In genomic region chr2:224570328-224570993, GRCh38 we compare ENCODE assay signal across 10 cellular contexts. TPM values are rescaled to one million over a fixed set of nuclear protein-coding genes. Genes with fewer than 3 reads are reported as not detected.
DNase-seq lines count a peak whose midpoint lies in the region; ATAC-seq and TF ChIP-seq lines count a peak whose summit lies in the region.
"Had no signal": no experiment of that assay in that cellular context is flagged by ENCODE, and none has a peak within 500 bp of the region (broad histone marks: within the 10 kb centered on the region; RNA-seq: fewer than 3 reads in every experiment).

No MANE protein-coding gene starts in this region.

- H3K9ac ChIP-seq in endocrine pancreas (ENCODE audit: control insufficient read depth, insufficient read depth, low read length) (no peak overlapping the region), smooth muscle cell (ENCODE audit: low read depth) (no peak overlapping the region), MM.1S (ENCODE audit: low read length) (no peak overlapping the region)

- no peaks in the 10 kb centered on the region for H3K9me2 ChIP-seq in MM.1S (replicated peaks; ENCODE audit: insufficient read depth, low read length)

- H3K27ac ChIP-seq in smooth muscle cell (ENCODE audit: low read depth), result peak overlapping the region; percentile 8
- H3K27ac ChIP-seq in MM.1S (ENCODE audit: low read length), result no peak overlapping the region
- H3K27ac ChIP-seq: vagina had no signal

- peaks cover 100% of the 10 kb centered on the region for H3K79me2 ChIP-seq in smooth muscle cell (ENCODE audit: low read depth)
- peaks cover 100% of the 10 kb centered on the region for H3K79me2 ChIP-seq in MM.1S (ENCODE audit: low read length)

- H3K36me3 ChIP-seq in endocrine pancreas (ENCODE audit: control insufficient read depth, insufficient read depth, low read length), result no peaks in the 10 kb centered on the region
- H3K36me3 ChIP-seq in smooth muscle cell (ENCODE audit: low read depth), result peaks cover 7% of the 10 kb centered on the region
- H3K36me3 ChIP-seq in MM.1S (replicated peaks; ENCODE audit: insufficient read depth, low read length), result peaks cover 7% of the 10 kb centered on the region; the same call in 1 of the 2 replicates

- peak overlapping the region; percentile 15 for H3K4me3 Mint-ChIP-seq in activated CD8-positive, alpha-beta T cell treated with anti-CD3 and anti-CD28 coated beads for 36 hours
- no peak overlapping the region for H3K4me3 Mint-ChIP-seq in activated CD8-positive, alpha-beta T cell treated with anti-CD3 and anti-CD28 coated beads, Interleukin-2, amount 10 ng/mL, durations not matched to agents 7 days and 5 days

- H2AFZ ChIP-seq in smooth muscle cell (ENCODE audit: low read depth) (no peak overlapping the region), MM.1S (ENCODE audit: low read length) (no peak overlapping the region)

- no peak overlapping the region for H3K4me2 ChIP-seq in smooth muscle cell
- no peak overlapping the region for H3K4me2 ChIP-seq in MM.1S (ENCODE audit: low read depth, low read length)

- no peak for TF ChIP-seq CTCF in activated CD8-positive, alpha-beta T cell treated with anti-CD3 and anti-CD28 coated beads for 36 hours (IDR thresholded peaks at IDR 0.05)
- TF ChIP-seq CTCF in smooth muscle cell (IDR thresholded peaks at IDR 0.05; ENCODE audit: borderline replicate concordance, insufficient read depth, poor library complexity, severe bottlenecking), result no peak
- no peak for TF ChIP-seq CTCF in MM.1S (IDR thresholded peaks at IDR 0.05; ENCODE audit: low read length)

- peaks cover 27% of the 10 kb centered on the region for H3K36me3 Mint-ChIP-seq in activated CD8-positive, alpha-beta T cell treated with anti-CD3 and anti-CD28 coated beads for 36 hours (ENCODE audit: low read depth)
- peaks cover 41% of the 10 kb centered on the region for H3K36me3 Mint-ChIP-seq in activated CD8-positive, alpha-beta T cell treated with anti-CD3 and anti-CD28 coated beads, Interleukin-2, amount 10 ng/mL, durations not matched to agents 7 days and 5 days (ENCODE audit: low read depth)

- H4K20me1 ChIP-seq in smooth muscle cell (ENCODE audit: low read depth), result peaks cover 99% of the 10 kb centered on the region
- peaks cover 55% of the 10 kb centered on the region for H4K20me1 ChIP-seq in MM.1S (ENCODE audit: insufficient read depth, low read length)

- DNase-seq in activated CD8-positive, alpha-beta T cell treated with anti-CD3 and anti-CD28 coated beads for 36 hours, result no peak
- no peak for DNase-seq in activated CD8-positive, alpha-beta T cell treated with anti-CD3 and anti-CD28 coated beads, Interleukin-2, amount 10 ng/mL, durations not matched to agents 7 days and 5 days
- DNase-seq in MV-4-11 (lab: John Stamatoyannopoulos, UW), result peak; percentile 31
- DNase-seq in smooth muscle cell (lab: John Stamatoyannopoulos, UW; ENCODE audit: unreplicated experiment), result no peak
- DNase-seq in NCI-H2029 (lab: John Stamatoyannopoulos, UW), result no peak
- DNase-seq in MM.1S, result no peak
- DNase-seq: BE2C had no signal

- H3K4me1 ChIP-seq in endocrine pancreas (ENCODE audit: control insufficient read depth, insufficient read depth, low read length) (peaks cover 37% of the 10 kb centered on the region), smooth muscle cell (ENCODE audit: low read depth) (peaks cover 37% of the 10 kb centered on the region), MM.1S (ENCODE audit: low read length) (no peaks in the 10 kb centered on the region)
- H3K4me1 ChIP-seq: BE2C had no signal

- peaks cover 3% of the 10 kb centered on the region for H3F3A ChIP-seq in smooth muscle cell (ENCODE audit: low read depth)
- H3F3A ChIP-seq in MM.1S (ENCODE audit: insufficient read depth, low read length), result no peaks in the 10 kb centered on the region

- H3K4me1 Mint-ChIP-seq in activated CD8-positive, alpha-beta T cell treated with anti-CD3 and anti-CD28 coated beads for 36 hours (ENCODE audit: low read depth), result peaks cover 79% of the 10 kb centered on the region
- H3K4me1 Mint-ChIP-seq in activated CD8-positive, alpha-beta T cell treated with anti-CD3 and anti-CD28 coated beads, Interleukin-2, amount 10 ng/mL, durations not matched to agents 7 days and 5 days (ENCODE audit: low read depth), result peaks cover 37% of the 10 kb centered on the region

- intact Hi-C loops in activated CD8-positive, alpha-beta T cell treated with anti-CD3 and anti-CD28 coated beads for 36 hours (cut with micrococcal nuclease), result no loop called here

- POLR2A ChIA-PET in activated CD8-positive, alpha-beta T cell treated with anti-CD3 and anti-CD28 coated beads for 36 hours (lab: Charles Lee), result interaction anchor here (0.6 to 1.9 kb wide), 4 partner anchors 10 to 747 kb away, joined by 3 to 8 read pairs (median 3); no protein-coding TSS in a partner anchor
- POLR2A ChIA-PET in activated CD8-positive, alpha-beta T cell treated with anti-CD3 and anti-CD28 coated beads, Interleukin-2, amount 10 ng/mL, durations not matched to agents 7 days and 5 days (lab: Charles Lee), result interaction anchor here (1.0 kb wide), 1 partner anchor 15 kb away, joined by 3 read pairs; the partner anchor contains the start of gene CUL3

- H3K9me3 ChIP-seq in endocrine pancreas (ENCODE audit: control insufficient read depth, low read length) (no peaks in the 10 kb centered on the region), smooth muscle cell (replicated peaks; ENCODE audit: low read depth) (no peaks in the 10 kb centered on the region), MM.1S (replicated peaks; ENCODE audit: insufficient read depth, low read length) (no peaks in the 10 kb centered on the region)
- H3K9me3 ChIP-seq: BE2C, vagina had no signal

- peak; percentile 30 for ATAC-seq in activated CD8-positive, alpha-beta T cell treated with anti-CD3 and anti-CD28 coated beads for 36 hours
- no peak for ATAC-seq in activated CD8-positive, alpha-beta T cell treated with anti-CD3 and anti-CD28 coated beads, Interleukin-2, amount 10 ng/mL, durations not matched to agents 7 days and 5 days
- ATAC-seq in GM18868 (IDR thresholded peaks at IDR 0.05; ENCODE audit: unreplicated experiment), result no peak

- no peaks in the 10 kb centered on the region for H3K27me3 Mint-ChIP-seq in activated CD8-positive, alpha-beta T cell treated with anti-CD3 and anti-CD28 coated beads for 36 hours
- H3K27me3 Mint-ChIP-seq in activated CD8-positive, alpha-beta T cell treated with anti-CD3 and anti-CD28 coated beads, Interleukin-2, amount 10 ng/mL, durations not matched to agents 7 days and 5 days (ENCODE audit: low read depth), result no peaks in the 10 kb centered on the region

- H3K27me3 ChIP-seq in endocrine pancreas (ENCODE audit: control insufficient read depth, insufficient read depth, low read length) (no peaks in the 10 kb centered on the region), smooth muscle cell (ENCODE audit: low read depth) (no peaks in the 10 kb centered on the region), MM.1S (replicated peaks; ENCODE audit: insufficient read depth, low read length) (no peaks in the 10 kb centered on the region)
- H3K27me3 ChIP-seq: BE2C, vagina had no signal

- peaks cover 4% of the 10 kb centered on the region for H3K9me3 Mint-ChIP-seq in activated CD8-positive, alpha-beta T cell treated with anti-CD3 and anti-CD28 coated beads for 36 hours
- H3K9me3 Mint-ChIP-seq in activated CD8-positive, alpha-beta T cell treated with anti-CD3 and anti-CD28 coated beads, Interleukin-2, amount 10 ng/mL, durations not matched to agents 7 days and 5 days (ENCODE audit: insufficient read depth), result peaks cover 6% of the 10 kb centered on the region

- H3K27ac Mint-ChIP-seq in activated CD8-positive, alpha-beta T cell treated with anti-CD3 and anti-CD28 coated beads for 36 hours, result peak overlapping the region; percentile 50
- no peak overlapping the region for H3K27ac Mint-ChIP-seq in activated CD8-positive, alpha-beta T cell treated with anti-CD3 and anti-CD28 coated beads, Interleukin-2, amount 10 ng/mL, durations not matched to agents 7 days and 5 days

- H3K4me3 ChIP-seq in endocrine pancreas (ENCODE audit: control insufficient read depth, insufficient read depth, low read length) (peak overlapping the region; percentile 2), smooth muscle cell (no peak overlapping the region), MM.1S (ENCODE audit: low read length) (no peak overlapping the region)
- H3K4me3 ChIP-seq: vagina had no signal

- CTCF ChIA-PET in activated CD8-positive, alpha-beta T cell treated with anti-CD3 and anti-CD28 coated beads for 36 hours (lab: Charles Lee), result interaction anchor here (0.7 to 1.6 kb wide), 4 partner anchors 9 to 16 kb away, joined by 3 to 6 read pairs (median 4); partner anchors contain the start of gene CUL3
- CTCF ChIA-PET in activated CD8-positive, alpha-beta T cell treated with anti-CD3 and anti-CD28 coated beads, Interleukin-2, amount 10 ng/mL, durations not matched to agents 7 days and 5 days (lab: Charles Lee), result interaction anchor here (0.6 kb wide), 1 partner anchor 71 kb away, joined by 3 read pairs; no protein-coding TSS in a partner anchor

- 65% methylated on average over 4 of the region's 4 CpGs for WGBS in smooth muscle cell (ENCODE audit: low lambda C conversion rate)

RNA-seq across cellular contexts. Expression of gene CUL3, which starts 14.7 kb away (rescaled TPM):
- total RNA-seq in activated CD8-positive, alpha-beta T cell treated with anti-CD3 and anti-CD28 coated beads for 36 hours, result 10 to 100 TPM; 75.0 to 76.7 TPM
- 10 to 100 TPM; 77.9 to 82.0 TPM for total RNA-seq in activated CD8-positive, alpha-beta T cell treated with anti-CD3 and anti-CD28 coated beads, Interleukin-2, amount 10 ng/mL, durations not matched to agents 7 days and 5 days
- 95.0 and 109 TPM in 2 replicates for total RNA-seq in smooth muscle cell
- 63.4 and 65.8 TPM in 2 replicates for polyA plus RNA-seq in smooth muscle cell
